In the genomic region with DNA sequence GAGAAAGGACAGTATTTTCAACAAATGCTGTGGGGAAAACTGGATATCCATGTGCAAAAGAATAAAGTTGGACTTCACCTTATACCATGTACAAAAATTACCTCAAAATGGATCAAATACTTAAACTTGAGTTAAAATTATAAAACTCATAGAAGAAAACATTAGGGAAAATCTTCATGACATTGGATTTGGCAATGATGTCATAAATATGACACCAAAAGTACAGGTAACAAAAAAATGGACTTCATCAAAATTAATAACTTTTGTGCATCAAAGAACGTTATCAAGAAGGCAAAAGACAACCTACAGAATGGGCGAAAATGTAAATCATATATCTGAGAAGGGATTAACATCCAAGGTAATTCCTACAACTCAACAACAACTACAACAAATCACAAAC, we compare ENCODE assay signal across 8 cellular contexts.
"Had no signal": no experiment of that assay in that cellular context is flagged by ENCODE, and none has a peak within 500 bp of the region (broad histone marks: within the 10 kb centered on the region; RNA-seq: fewer than 3 reads in every experiment).

No MANE protein-coding gene starts in this region.

- DNase-seq: GDM1, GF-D8 had no signal

- FAIRE-seq: G401.6, GM12878, GM12891, GM12892, GM18507, GM19239 had no signal

- ATAC-seq: GM12878 had no signal

- H3K4me3 ChIP-seq: GM12878 had no signal
